ENCODE assay signal across 1 cellular context in genomic region chr7:152858761-152859160, GRCh38.
TF ChIP-seq lines count a peak whose summit lies in the region.

No MANE protein-coding gene starts in this region.

TF ChIP-seq in H1, 55 proteins besides CTCF, POLR2A, EP300 and RAD21:
- TF ChIP-seq CHD2 (IDR thresholded peaks at IDR 0.05; ENCODE audit: low read length) (no peak), FOSL1 (IDR thresholded peaks at IDR 0.05; ENCODE audit: insufficient read depth, low read depth, low read length) (no peak), JUND (IDR thresholded peaks at IDR 0.05; ENCODE audit: low read length) (no peak), BCL11A (IDR thresholded peaks at IDR 0.05; ENCODE audit: low read depth in 2 of 2, low read length in 2 of 2) (no peak), MAX (IDR thresholded peaks at IDR 0.05) (no peak), POLR2AphosphoS5 (IDR thresholded peaks at IDR 0.05; ENCODE audit: low read depth, low read length) (0 out of 2 replicates have a peak, but pooled peaks have one; percentile 12)
